ENCODE assay signal across 13 cellular contexts in genomic region chr12:24379038-24379437, GRCh38.
DNase-seq lines count a peak whose midpoint lies in the region; ATAC-seq and TF ChIP-seq lines count a peak whose summit lies in the region.
"Had no signal": no experiment of that assay in that cellular context is flagged by ENCODE, and none has a peak within 500 bp of the region (broad histone marks: within the 10 kb centered on the region; RNA-seq: fewer than 3 reads in every experiment).

No MANE protein-coding gene starts in this region.

- peaks cover 8% of the 10 kb centered on the region for H3K36me3 Mint-ChIP-seq in nephron (ENCODE audit: low read depth)
- no peaks in the 10 kb centered on the region for H3K36me3 Mint-ChIP-seq in activated naive CD8-positive, alpha-beta T cell treated with anti-CD3 and anti-CD28 coated beads for 36 hours
- no peaks in the 10 kb centered on the region for H3K36me3 Mint-ChIP-seq in activated naive CD4-positive, alpha-beta T cell treated with anti-CD3 and anti-CD28 coated beads for 36 hours (ENCODE audit: low read depth)

- peak; percentile 82 for ATAC-seq in GM19023 (IDR thresholded peaks at IDR 0.05; ENCODE audit: unreplicated experiment)
- peak; percentile 83 for ATAC-seq in HG02610 (IDR thresholded peaks at IDR 0.05; ENCODE audit: unreplicated experiment)
- ATAC-seq in HG03520 (IDR thresholded peaks at IDR 0.05; ENCODE audit: unreplicated experiment): peak; percentile 85
- ATAC-seq: Panc1; stimulated activated naive CD8-positive, alpha-beta T cell treated with anti-CD3 and anti-CD28 coated beads, Interleukin-15, Interleukin-2, amounts not matched to agents 100 U/mL and 50 U/mL, for 24 hours had no signal

- peaks cover 12% of the 10 kb centered on the region for H3K9me3 Mint-ChIP-seq in nephron
- H3K9me3 Mint-ChIP-seq in activated naive CD8-positive, alpha-beta T cell treated with anti-CD3 and anti-CD28 coated beads for 36 hours: peaks cover 2% of the 10 kb centered on the region
- H3K9me3 Mint-ChIP-seq in activated naive CD4-positive, alpha-beta T cell treated with anti-CD3 and anti-CD28 coated beads for 36 hours: no peaks in the 10 kb centered on the region

- CTCF ChIA-PET in activated naive CD4-positive, alpha-beta T cell treated with anti-CD3 and anti-CD28 coated beads for 36 hours (lab: Charles Lee): no interaction called here

- no peak for TF ChIP-seq CTCF in nephron (IDR thresholded peaks at IDR 0.05; ENCODE audit: unreplicated experiment in 3 of 3)

- DNase-seq in activated naive CD8-positive, alpha-beta T cell treated with anti-CD3 and anti-CD28 coated beads for 36 hours: no peak
- DNase-seq in activated naive CD4-positive, alpha-beta T cell treated with anti-CD3 and anti-CD28 coated beads for 36 hours: no peak
- DNase-seq in stimulated activated naive CD4-positive, alpha-beta T cell treated with Interleukin-2 at 50 U/mL for 16 hours (lab: John Stamatoyannopoulos, UW): no peak
- DNase-seq in KBM-7: no peak
- DNase-seq: activated effector memory CD4-positive, alpha-beta T cell treated with Interleukin-2 at 50 U/mL for 16 hours; NCI-H2081 treated with DMSO at 0.1 percent for 48 hours; stimulated activated CD4-positive, alpha-beta T cell treated with anti-CD3 and anti-CD28 coated beads, Interleukin-12 subunit alpha, Interleukin-12 subunit beta, amount 100 ng/mL, for 4 hours; stimulated activated naive CD8-positive, alpha-beta T cell treated with anti-CD3 and anti-CD28 coated beads, Interleukin-15, Interleukin-2, amounts not matched to agents 100 U/mL and 50 U/mL, for 24 hours had no signal

- H3K27me3 Mint-ChIP-seq in nephron (ENCODE audit: low read depth): no peaks in the 10 kb centered on the region
- H3K27me3 Mint-ChIP-seq in activated naive CD8-positive, alpha-beta T cell treated with anti-CD3 and anti-CD28 coated beads for 36 hours: no peaks in the 10 kb centered on the region
- no peaks in the 10 kb centered on the region for H3K27me3 Mint-ChIP-seq in activated naive CD4-positive, alpha-beta T cell treated with anti-CD3 and anti-CD28 coated beads for 36 hours (ENCODE audit: low read depth)

- H3K27ac Mint-ChIP-seq in nephron: peak overlapping the region; percentile 50 to 78 (median 57)
- no peak overlapping the region for H3K27ac Mint-ChIP-seq in activated naive CD8-positive, alpha-beta T cell treated with anti-CD3 and anti-CD28 coated beads for 36 hours
- no peak overlapping the region for H3K27ac Mint-ChIP-seq in activated naive CD4-positive, alpha-beta T cell treated with anti-CD3 and anti-CD28 coated beads for 36 hours

- in situ Hi-C loops in KBM-7 (cut with MboI; ENCODE audit: low pct_unique_long_range_greater_than_20kb, low sequenced_read_pairs): no loop called here

- peaks cover 32% of the 10 kb centered on the region for H3K4me1 Mint-ChIP-seq in nephron
- no peaks in the 10 kb centered on the region for H3K4me1 Mint-ChIP-seq in activated naive CD8-positive, alpha-beta T cell treated with anti-CD3 and anti-CD28 coated beads for 36 hours
- no peaks in the 10 kb centered on the region for H3K4me1 Mint-ChIP-seq in activated naive CD4-positive, alpha-beta T cell treated with anti-CD3 and anti-CD28 coated beads for 36 hours (ENCODE audit: low read depth)

- peak overlapping the region in 1 of 3 experiments; percentile 0 for H3K4me3 Mint-ChIP-seq in nephron
- H3K4me3 Mint-ChIP-seq in activated naive CD8-positive, alpha-beta T cell treated with anti-CD3 and anti-CD28 coated beads for 36 hours: no peak overlapping the region
- no peak overlapping the region for H3K4me3 Mint-ChIP-seq in activated naive CD4-positive, alpha-beta T cell treated with anti-CD3 and anti-CD28 coated beads for 36 hours

- intact Hi-C loops in activated naive CD4-positive, alpha-beta T cell treated with anti-CD3 and anti-CD28 coated beads for 36 hours (cut with micrococcal nuclease): no loop called here

Comparison
In these comparisons a context has a peak if more than half of its experiments do, and no peak if none do; other contexts are left out.
1. H3K27ac Mint-ChIP-seq: peak in nephron (3 of 3); none in activated naive CD8-positive, alpha-beta T cell treated with anti-CD3 and anti-CD28 coated beads for 36 hours (single experiment) and activated naive CD4-positive, alpha-beta T cell treated with anti-CD3 and anti-CD28 coated beads for 36 hours (single experiment).
2. Peak in every context shown above with its lines, with median percentiles within 50 percentile points of each other: ATAC-seq.